In the genomic region with DNA sequence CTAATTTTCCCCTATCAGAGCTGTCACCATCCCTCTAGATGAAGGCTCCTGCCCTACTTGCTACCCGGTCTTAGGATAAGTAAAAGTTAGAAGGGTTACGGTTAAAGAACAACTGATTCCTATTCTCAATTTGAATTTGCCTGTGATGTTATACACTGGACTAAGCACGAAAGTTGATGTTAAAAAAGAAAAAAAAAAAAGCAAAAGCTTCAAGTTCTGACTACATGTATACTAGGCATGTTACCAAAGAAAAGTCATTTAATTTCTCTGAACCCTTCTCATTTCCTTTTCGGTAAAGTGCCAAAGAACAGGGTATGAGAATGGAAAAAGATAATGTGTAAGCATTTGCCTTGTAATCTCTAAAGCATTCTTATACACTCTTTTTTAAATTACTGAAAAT, we compare ENCODE assay signal across 16 cellular contexts. TPM values are rescaled to one million over a fixed set of nuclear protein-coding genes. Genes with fewer than 3 reads are reported as not detected.
DNase-seq lines count a peak whose midpoint lies in the region; ATAC-seq and TF ChIP-seq lines count a peak whose summit lies in the region.
"Had no signal": no experiment of that assay in that cellular context is flagged by ENCODE, and none has a peak within 500 bp of the region (broad histone marks: within the 10 kb centered on the region; RNA-seq: fewer than 3 reads in every experiment).

No MANE protein-coding gene starts in this region.

- POLR2A ChIA-PET in T-cell (lab: Charles Lee) = interaction anchor here (0.6 to 0.7 kb wide), 3 partner anchors 14 to 528 kb away, joined by 3 to 5 read pairs (median 3); no protein-coding TSS in a partner anchor

- peaks cover 35% of the 10 kb centered on the region for H3K4me1 Mint-ChIP-seq in activated naive CD4-positive, alpha-beta T cell treated with anti-CD3 and anti-CD28 coated beads for 36 hours (ENCODE audit: low read depth)
- H3K4me1 Mint-ChIP-seq in T-cell (peaks cover 29 to 37% (median 36%) of the 10 kb centered on the region in 3 donors), brain (peaks cover 33% of the 10 kb centered on the region), progenitor cell of endocrine pancreas (ENCODE audit: low read depth) (peaks cover 8% of the 10 kb centered on the region)

- TF ChIP-seq CTCF in brain (conservative IDR thresholded peaks at IDR 0.05) = no peak
- no peak for TF ChIP-seq CTCF in progenitor cell of endocrine pancreas (IDR thresholded peaks at IDR 0.05; ENCODE audit: unreplicated experiment)

- peaks cover 10% of the 10 kb centered on the region for H3K27me3 Mint-ChIP-seq in activated naive CD4-positive, alpha-beta T cell treated with anti-CD3 and anti-CD28 coated beads for 36 hours (ENCODE audit: low read depth)
- H3K27me3 Mint-ChIP-seq in T-cell (peaks cover 21 to 24% of the 10 kb centered on the region in 2 donors), brain (peaks cover 33% of the 10 kb centered on the region), progenitor cell of endocrine pancreas (peaks cover 19% of the 10 kb centered on the region)

- intact Hi-C loops in activated naive CD4-positive, alpha-beta T cell treated with anti-CD3 and anti-CD28 coated beads for 36 hours (cut with micrococcal nuclease) = loop anchor here (5.0 kb wide), 1 partner anchor 103 kb away; no protein-coding TSS in a partner anchor

- CTCF ChIA-PET in activated naive CD4-positive, alpha-beta T cell treated with anti-CD3 and anti-CD28 coated beads for 36 hours (lab: Charles Lee) = interaction anchor here (0.7 to 2.7 kb wide), 8 partner anchors 38 to 839 kb away, joined by 3 to 11 read pairs (median 4); a partner anchor contains a TSS
- CTCF ChIA-PET in T-cell (lab: Charles Lee) = interaction anchor here (0.6 to 1.6 kb wide), 3 partner anchors 127 to 403 kb away, joined by 3 to 4 read pairs (median 3); no protein-coding TSS in a partner anchor

- H3K36me3 Mint-ChIP-seq in activated naive CD4-positive, alpha-beta T cell treated with anti-CD3 and anti-CD28 coated beads for 36 hours (ENCODE audit: low read depth) = peaks cover 20% of the 10 kb centered on the region
- H3K36me3 Mint-ChIP-seq in T-cell = peaks cover 16% of the 10 kb centered on the region
- peaks cover 21% of the 10 kb centered on the region for H3K36me3 Mint-ChIP-seq in brain
- H3K36me3 Mint-ChIP-seq in progenitor cell of endocrine pancreas (ENCODE audit: insufficient read depth) = peaks cover 8% of the 10 kb centered on the region

- ATAC-seq in T-cell (replicated peaks in 1 of 4) (no peak), GM18520 (IDR thresholded peaks at IDR 0.05; ENCODE audit: unreplicated experiment) (no peak), GM18517 (IDR thresholded peaks at IDR 0.05; ENCODE audit: unreplicated experiment) (no peak)
- ATAC-seq: esophagus mucosa, lower lobe of right lung, WTC11 had no signal

- DNase-seq in activated naive CD4-positive, alpha-beta T cell treated with anti-CD3 and anti-CD28 coated beads for 36 hours = no peak
- DNase-seq in activated naive CD4-positive, alpha-beta T cell treated with anti-CD3 and anti-CD28 coated beads, Interleukin-2, amount 50 U/mL, for 16 hours = no peak
- DNase-seq in T-cell = no peak
- no peak for DNase-seq in progenitor cell of endocrine pancreas (ENCODE audit: low spot score, unreplicated experiment)
- no peak for DNase-seq in activated CD8-positive, alpha-beta memory T cell treated with anti-CD3 and anti-CD28 coated beads for 24 hours
- DNase-seq: EL; lower lobe of right lung; NCI-H1694 treated with DMSO at 0.1 percent for 48 hours; NCI-H345; stimulated activated CD4-positive, alpha-beta T cell treated with anti-CD3 and anti-CD28 coated beads, Interleukin-15, amount 100 ng/mL, for 24 hours had no signal

- H3K27ac Mint-ChIP-seq in activated naive CD4-positive, alpha-beta T cell treated with anti-CD3 and anti-CD28 coated beads for 36 hours = peak overlapping the region; percentile 99
- H3K27ac Mint-ChIP-seq in T-cell (peak overlapping the region in 1 of 2 donors; percentile 8), brain (peak overlapping the region in 2 of 5 experiments; percentile 23 to 24), progenitor cell of endocrine pancreas (no peak overlapping the region)
- H3K27ac Mint-ChIP-seq: GM23338, WTC11 had no signal

- peak overlapping the region; percentile 98 for H3K4me3 Mint-ChIP-seq in activated naive CD4-positive, alpha-beta T cell treated with anti-CD3 and anti-CD28 coated beads for 36 hours
- H3K4me3 Mint-ChIP-seq in T-cell (peak overlapping the region; percentile 59 to 100 (median 100)), brain (peak overlapping the region; percentile 53 to 99 (median 96)), progenitor cell of endocrine pancreas (ENCODE audit: low read depth) (peak overlapping the region; percentile 96)

- H3K9me3 Mint-ChIP-seq in activated naive CD4-positive, alpha-beta T cell treated with anti-CD3 and anti-CD28 coated beads for 36 hours = no peaks in the 10 kb centered on the region
- H3K9me3 Mint-ChIP-seq in T-cell (no peaks in the 10 kb centered on the region), brain (peaks cover 0 to 3% (median 0%) of the 10 kb centered on the region in 5 experiments), progenitor cell of endocrine pancreas (ENCODE audit: low read depth) (no peaks in the 10 kb centered on the region)
- H3K9me3 Mint-ChIP-seq: GM23338, WTC11 had no signal

RNA-seq across cellular contexts. Expression of a gene that starts 1.5 kb away (rescaled TPM):
- 10 to 100 TPM; 55.4 to 55.6 TPM for total RNA-seq in activated naive CD4-positive, alpha-beta T cell treated with anti-CD3 and anti-CD28 coated beads for 36 hours
- total RNA-seq in T-cell = 10 to 100 TPM; 14.6 to 28.3 (median 26.2) TPM
- polyA plus RNA-seq in brain (ENCODE audit: insufficient read depth, low read depth, low replicate concordance) = 20.7 TPM
- 42.9 and 49.2 TPM in 2 replicates for total RNA-seq in progenitor cell of endocrine pancreas

RNA-seq across cellular contexts. Expression of a gene that starts 44.2 kb away (rescaled TPM):
- total RNA-seq in activated naive CD4-positive, alpha-beta T cell treated with anti-CD3 and anti-CD28 coated beads for 36 hours = 10 to 100 TPM; 10.1 to 11.3 TPM
- 10 to 100 TPM in 3 of 5 donors, 1 to 10 TPM in 2; 6.7 to 11.1 (median 10.7) TPM for total RNA-seq in T-cell
- polyA plus RNA-seq in brain (ENCODE audit: insufficient read depth, low read depth, low replicate concordance) = 6.8 TPM
- 53.8 and 56.0 TPM in 2 replicates for total RNA-seq in progenitor cell of endocrine pancreas

RNA-seq across cellular contexts. Expression of a gene that starts 52.6 kb away (rescaled TPM):
- 10 to 100 TPM; 35.4 to 36.8 TPM for total RNA-seq in activated naive CD4-positive, alpha-beta T cell treated with anti-CD3 and anti-CD28 coated beads for 36 hours
- total RNA-seq in T-cell (10 to 100 TPM in 4 of 5 donors, 1 to 10 TPM in 1; 7.2 to 23.8 (median 14.3) TPM), progenitor cell of endocrine pancreas (19.9 and 22.5 TPM in 2 replicates)
- polyA plus RNA-seq in brain (ENCODE audit: insufficient read depth, low read depth, low replicate concordance) = 7.2 TPM

RNA-seq across cellular contexts. Expression of a gene that starts 53.0 kb away (rescaled TPM):
- total RNA-seq in activated naive CD4-positive, alpha-beta T cell treated with anti-CD3 and anti-CD28 coated beads for 36 hours = 10 to 100 TPM; 18.9 to 20.9 TPM
- total RNA-seq in T-cell (1 to 10 TPM; 3.5 to 6.3 (median 4.2) TPM), progenitor cell of endocrine pancreas (18.2 and 20.1 TPM in 2 replicates)
- polyA plus RNA-seq in brain (ENCODE audit: insufficient read depth, low read depth, low replicate concordance) = 6.4 TPM
